9 cellular contexts compared by ENCODE assay signal in the genomic region with DNA sequence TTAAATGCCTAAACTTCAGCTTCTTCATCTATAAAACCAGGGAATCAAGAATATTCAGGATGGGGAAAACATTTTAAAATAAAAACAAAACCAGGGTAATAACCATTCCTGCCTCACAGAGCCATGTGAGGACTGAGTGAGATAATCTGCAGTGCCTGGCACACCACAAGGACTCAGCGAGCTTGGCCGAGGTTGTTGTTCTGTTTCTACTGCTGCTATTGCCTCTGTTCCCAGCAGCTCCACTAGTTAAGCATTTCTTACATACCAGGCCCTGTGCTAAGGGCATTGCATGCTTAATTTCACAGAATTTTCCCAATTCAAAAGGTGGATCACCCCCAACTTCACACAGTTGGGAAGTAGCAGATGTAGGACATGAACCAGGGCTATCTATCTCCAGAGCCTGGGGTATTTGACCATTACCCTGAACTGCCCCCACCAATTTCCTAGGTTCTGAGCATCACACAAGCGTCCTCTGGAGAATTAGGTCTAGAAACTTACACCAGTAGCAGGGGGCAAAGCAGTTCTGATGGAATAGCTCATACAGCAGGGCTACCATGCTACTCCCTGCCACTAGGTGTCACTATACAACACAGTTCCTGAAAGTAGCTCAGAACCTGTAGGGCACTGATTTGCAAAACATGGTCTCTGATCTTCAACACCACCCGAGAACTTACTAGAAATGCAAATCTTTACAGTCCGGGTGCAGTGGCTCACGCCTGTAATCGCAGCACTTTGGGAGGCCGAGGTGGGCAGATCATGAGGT.
DNase-seq lines count a peak whose midpoint lies in the region; ATAC-seq, FAIRE-seq and TF ChIP-seq lines count a peak whose summit lies in the region.
"Had no signal": no experiment of that assay in that cellular context is flagged by ENCODE, and none has a peak within 500 bp of the region (broad histone marks: within the 10 kb centered on the region; RNA-seq: fewer than 3 reads in every experiment).

No MANE protein-coding gene starts in this region.

- H3K4me3 ChIP-seq in coronary artery = no peak overlapping the region
- H3K4me3 ChIP-seq: SJCRH30 had no signal

- FAIRE-seq in GM19239 (lab: Jason Lieb, UNC) = no peak

- H3K4me1 Mint-ChIP-seq in neural crest cell = peaks cover 39% of the 10 kb centered on the region

- no peak overlapping the region for H3K4me3 Mint-ChIP-seq in neural crest cell

- DNase-seq in ELR (ENCODE audit: low read depth) (peak; percentile 80), NAMALWA (ENCODE audit: low spot score) (peak; percentile 61), coronary artery (ENCODE audit: low spot score) (no peak), neural crest cell (ENCODE audit: low read depth, low spot score) (no peak), midbrain (lab: John Stamatoyannopoulos, UW) (no peak), GM19239 (ENCODE audit: insufficient read length, low spot score) (no peak)

- peaks cover 9% of the 10 kb centered on the region for H3K9me3 Mint-ChIP-seq in neural crest cell

- H3K27ac Mint-ChIP-seq in neural crest cell (ENCODE audit: unreplicated experiment) = no peak overlapping the region

- ATAC-seq in HG03095 (IDR thresholded peaks at IDR 0.05; ENCODE audit: unreplicated experiment) (no peak), GM19395 (IDR thresholded peaks at IDR 0.05; ENCODE audit: unreplicated experiment) (no peak)

- TF ChIP-seq CTCF in coronary artery (IDR thresholded peaks at IDR 0.05) = peak; percentile 16
- TF ChIP-seq CTCF in neural crest cell (conservative IDR thresholded peaks at IDR 0.05) = peak; percentile 70

- peak overlapping the region in 1 of 2 donors; percentile 60 for H3K27ac ChIP-seq in coronary artery

- H3K27me3 Mint-ChIP-seq in neural crest cell (ENCODE audit: low read depth) = no peaks in the 10 kb centered on the region

- H3K36me3 Mint-ChIP-seq in neural crest cell (ENCODE audit: low read depth) = peaks cover 37% of the 10 kb centered on the region

Comparison
In these comparisons a context has a peak if more than half of its experiments do, and no peak if none do; other contexts are left out.
1. DNase-seq: peak in ELR (single experiment) and NAMALWA (single experiment); none in coronary artery (single experiment), neural crest cell (single experiment), midbrain (single experiment) and GM19239 (single experiment).